12 cellular contexts compared by ENCODE assay signal in genomic region chr2:188786368-188786781, GRCh38.
DNase-seq lines count a peak whose midpoint lies in the region; ATAC-seq, FAIRE-seq and TF ChIP-seq lines count a peak whose summit lies in the region.
"Had no signal": no experiment of that assay in that cellular context is flagged by ENCODE, and none has a peak within 500 bp of the region (broad histone marks: within the 10 kb centered on the region; RNA-seq: fewer than 3 reads in every experiment).

No MANE protein-coding gene starts in this region.

- H3K4me1 ChIP-seq in RWPE2 (ENCODE audit: insufficient read depth, poor library complexity, severe bottlenecking): peaks cover 37% of the 10 kb centered on the region
- peaks cover 0 to 9% (median 0%) of the 10 kb centered on the region in 3 donors for H3K4me1 ChIP-seq in pancreas

- H3K4me1 Mint-ChIP-seq in activated CD8-positive, alpha-beta T cell treated with anti-CD3 and anti-CD28 coated beads, Interleukin-2, amount 10 ng/mL, durations not matched to agents 7 days and 5 days (ENCODE audit: low read depth): no peaks in the 10 kb centered on the region

- H3K9me3 Mint-ChIP-seq in activated CD8-positive, alpha-beta T cell treated with anti-CD3 and anti-CD28 coated beads, Interleukin-2, amount 10 ng/mL, durations not matched to agents 7 days and 5 days (ENCODE audit: insufficient read depth): no peaks in the 10 kb centered on the region

- H3K27ac ChIP-seq in RWPE2 (ENCODE audit: poor library complexity, severe bottlenecking) (peak overlapping the region; percentile 49), pancreas (peak overlapping the region in 1 of 4 donors; percentile 55)
- H3K27ac ChIP-seq: C4-2B had no signal

- CTCF ChIA-PET in activated CD8-positive, alpha-beta T cell treated with anti-CD3 and anti-CD28 coated beads, Interleukin-2, amount 10 ng/mL, durations not matched to agents 7 days and 5 days (lab: Charles Lee): no interaction called here

- 34 to 41% methylated on average over 3 of the region's 3 CpGs for WGBS in pancreas, 2 donors

- H3K27me3 ChIP-seq in RWPE2 (ENCODE audit: insufficient read depth, poor library complexity, severe bottlenecking) (no peaks in the 10 kb centered on the region), pancreas (no peaks in the 10 kb centered on the region)

- no peak overlapping the region for H3K4me3 ChIP-seq in AG09309 (ENCODE audit: control insufficient read depth, low read depth, low read length)
- no peak overlapping the region for H3K4me3 ChIP-seq in RWPE2 (ENCODE audit: severe bottlenecking)
- H3K4me3 ChIP-seq in fibroblast of the aortic adventitia (ENCODE audit: low read depth, low read length): peak overlapping the region; percentile 26
- H3K4me3 ChIP-seq in pancreas: no peak overlapping the region

- H3K27ac Mint-ChIP-seq in activated CD8-positive, alpha-beta T cell treated with anti-CD3 and anti-CD28 coated beads, Interleukin-2, amount 10 ng/mL, durations not matched to agents 7 days and 5 days: no peak overlapping the region

- TF ChIP-seq CTCF in AG09309 (IDR thresholded peaks at IDR 0.05; ENCODE audit: control insufficient read depth, insufficient read depth, low read depth, low read length, missing control alignments) (no peak), RWPE2 (IDR thresholded peaks at IDR 0.05; ENCODE audit: poor library complexity, severe bottlenecking) (no peak), fibroblast of the aortic adventitia (IDR thresholded peaks at IDR 0.05; ENCODE audit: insufficient read depth, low read length) (no peak), pancreas (IDR thresholded peaks at IDR 0.05) (no peak)

- H3K36me3 ChIP-seq in RWPE2 (ENCODE audit: low read depth): no peaks in the 10 kb centered on the region
- no peaks in the 10 kb centered on the region for H3K36me3 ChIP-seq in pancreas

- ATAC-seq in RWPE2 (ENCODE audit: low read depth) (peak; percentile 32; the same call in 1 of the 3 replicates), pancreas (peak in 3 of 4 donors; percentile 57 to 74 (median 59)), HG03280 (IDR thresholded peaks at IDR 0.05; ENCODE audit: unreplicated experiment) (no peak)
- no peak for ATAC-seq in activated CD8-positive, alpha-beta T cell treated with anti-CD3 and anti-CD28 coated beads, Interleukin-2, amount 10 ng/mL, durations not matched to agents 7 days and 5 days

- H3K4me3 Mint-ChIP-seq in activated CD8-positive, alpha-beta T cell treated with anti-CD3 and anti-CD28 coated beads, Interleukin-2, amount 10 ng/mL, durations not matched to agents 7 days and 5 days: no peak overlapping the region

- POLR2A ChIA-PET in activated CD8-positive, alpha-beta T cell treated with anti-CD3 and anti-CD28 coated beads, Interleukin-2, amount 10 ng/mL, durations not matched to agents 7 days and 5 days (lab: Charles Lee): no interaction called here

- intact Hi-C loops in pancreas (cut with DNase I): no loop called here

- H3K9me3 ChIP-seq in RWPE2 (ENCODE audit: severe bottlenecking) (no peaks in the 10 kb centered on the region), pancreas (no peaks in the 10 kb centered on the region)

- no peaks in the 10 kb centered on the region for H3K27me3 Mint-ChIP-seq in activated CD8-positive, alpha-beta T cell treated with anti-CD3 and anti-CD28 coated beads, Interleukin-2, amount 10 ng/mL, durations not matched to agents 7 days and 5 days (ENCODE audit: low read depth)

- FAIRE-seq in pancreas (lab: Jason Lieb, UNC): no peak

- DNase-seq in AG09309 (ENCODE audit: low read depth): peak; percentile 73
- no peak for DNase-seq in RWPE2 (ENCODE audit: low spot score)
- peak; percentile 94 for DNase-seq in fibroblast of the aortic adventitia (ENCODE audit: low read depth)
- DNase-seq in pancreas: no peak
- no peak for DNase-seq in activated CD8-positive, alpha-beta T cell treated with anti-CD3 and anti-CD28 coated beads, Interleukin-2, amount 10 ng/mL, durations not matched to agents 7 days and 5 days
- DNase-seq in stimulated activated naive CD4-positive, alpha-beta T cell (lab: John Stamatoyannopoulos, UW): no peak
- DNase-seq in amniotic stem cell (lab: John Stamatoyannopoulos, UW): no peak
- DNase-seq: activated CD4-positive, alpha-beta T cell treated with anti-CD3 and anti-CD28 coated beads, Interleukin-2, amount 50 U/mL, for 1 hour; cerebellar nuclear complex; NK-92 treated with Interleukin-12 subunit alpha and Interleukin-12 subunit beta, amount 100 ng/mL, for 24 hours had no signal

- H3K36me3 Mint-ChIP-seq in activated CD8-positive, alpha-beta T cell treated with anti-CD3 and anti-CD28 coated beads, Interleukin-2, amount 10 ng/mL, durations not matched to agents 7 days and 5 days (ENCODE audit: low read depth): no peaks in the 10 kb centered on the region

Comparison
In these comparisons a context has a peak if more than half of its experiments do, and no peak if none do; other contexts are left out.
1. DNase-seq: peak in AG09309 (single experiment) and fibroblast of the aortic adventitia (single experiment); none in RWPE2 (single experiment), pancreas (0 of 6), activated CD8-positive, alpha-beta T cell treated with anti-CD3 and anti-CD28 coated beads, Interleukin-2, amount 10 ng/mL, durations not matched to agents 7 days and 5 days (single experiment), stimulated activated naive CD4-positive, alpha-beta T cell (0 of 6) and amniotic stem cell (single experiment).
2. ATAC-seq: peak in RWPE2 (single experiment) and pancreas (3 of 4); none in HG03280 (single experiment) and activated CD8-positive, alpha-beta T cell treated with anti-CD3 and anti-CD28 coated beads, Interleukin-2, amount 10 ng/mL, durations not matched to agents 7 days and 5 days (single experiment).